20 cellular contexts compared by ENCODE assay signal in genomic region chr21:35291034-35291433, GRCh38.
DNase-seq lines count a peak whose midpoint lies in the region; ATAC-seq, FAIRE-seq and TF ChIP-seq lines count a peak whose summit lies in the region.
"Had no signal": no experiment of that assay in that cellular context is flagged by ENCODE, and none has a peak within 500 bp of the region (broad histone marks: within the 10 kb centered on the region; RNA-seq: fewer than 3 reads in every experiment).

No MANE protein-coding gene starts in this region.

- no peak overlapping the region for H4K5ac ChIP-seq in IMR-90 (ENCODE audit: low read depth, low read length)

- H3K9ac ChIP-seq in IMR-90 (ENCODE audit: low read depth, low read length), result no peak overlapping the region
- H3K9ac ChIP-seq in keratinocyte (ENCODE audit: control insufficient read depth, extremely low read depth, insufficient read depth, low read length), result no peak overlapping the region
- H3K9ac ChIP-seq in smooth muscle cell (ENCODE audit: low read depth), result no peak overlapping the region

- H2BK20ac ChIP-seq in IMR-90 (ENCODE audit: low read depth, low read length), result no peak overlapping the region

- no peaks in the 10 kb centered on the region for H3K79me2 ChIP-seq in keratinocyte (ENCODE audit: control insufficient read depth, insufficient read depth, low read length)
- H3K79me2 ChIP-seq in smooth muscle cell (ENCODE audit: low read depth), result no peaks in the 10 kb centered on the region

- no peak overlapping the region for H3K18ac ChIP-seq in IMR-90 (ENCODE audit: low read depth, low read length)

- no peaks in the 10 kb centered on the region for H4K20me1 ChIP-seq in IMR-90 (ENCODE audit: insufficient read depth, low read length)
- no peaks in the 10 kb centered on the region for H4K20me1 ChIP-seq in keratinocyte (ENCODE audit: control insufficient read depth, extremely low read depth, insufficient read depth, low read length)
- no peaks in the 10 kb centered on the region for H4K20me1 ChIP-seq in smooth muscle cell (ENCODE audit: low read depth)

- H3K56ac ChIP-seq in IMR-90 (ENCODE audit: extremely low read depth, insufficient read depth, low read length), result no peak overlapping the region

- peaks cover 5% of the 10 kb centered on the region; the same call in 1 of the 2 replicates for H3K9me3 ChIP-seq in IMR-90 (ENCODE audit: control insufficient read depth, insufficient read depth, low read length)
- H3K9me3 ChIP-seq in keratinocyte (ENCODE audit: control insufficient read depth, low read depth, low read length), result no peaks in the 10 kb centered on the region
- H3K9me3 ChIP-seq in smooth muscle cell (replicated peaks; ENCODE audit: low read depth), result no peaks in the 10 kb centered on the region
- H3K9me3 ChIP-seq in sigmoid colon, result no peaks in the 10 kb centered on the region
- H3K9me3 ChIP-seq in MG63, result peaks cover 2% of the 10 kb centered on the region; the same call in 1 of the 2 replicates
- H3K9me3 ChIP-seq: BE2C had no signal

- H3K4me1 ChIP-seq in IMR-90 (ENCODE audit: control insufficient read depth, insufficient read depth, low read length), result no peaks in the 10 kb centered on the region; the same call in 1 of the 2 replicates
- peaks cover 20% of the 10 kb centered on the region for H3K4me1 ChIP-seq in keratinocyte (ENCODE audit: control insufficient read depth, extremely low read depth, insufficient read depth, low read length)
- peaks cover 10% of the 10 kb centered on the region for H3K4me1 ChIP-seq in smooth muscle cell (ENCODE audit: low read depth)
- peaks cover 0 to 22% (median 16%) of the 10 kb centered on the region in 4 donors for H3K4me1 ChIP-seq in sigmoid colon
- H3K4me1 ChIP-seq: BE2C had no signal

- no CpG with 5 or more reads among the region's 3 CpGs for WGBS in IMR-90 (ENCODE audit: extremely low coverage in 2 of 2, insufficient read length in 1 of 2), 2 experiments
- 74% methylated on average over 3 of the region's 3 CpGs for WGBS in smooth muscle cell (ENCODE audit: low lambda C conversion rate)
- 88 to 93% methylated on average over 3 of the region's 3 CpGs for WGBS in sigmoid colon, 2 donors

- H3K4me3 ChIP-seq in IMR-90 (ENCODE audit: insufficient read depth, low read depth, low read length) (no peak overlapping the region), keratinocyte (ENCODE audit: control insufficient read depth in 2 of 3, extremely low read depth in 1 of 3, insufficient read depth in 2 of 3, low read depth in 1 of 3, low read length in 3 of 3) (no peak overlapping the region), smooth muscle cell (no peak overlapping the region), sigmoid colon (no peak overlapping the region), MG63 (no peak overlapping the region)

- H2BK5ac ChIP-seq in IMR-90 (ENCODE audit: low read depth, low read length, poor library complexity, severe bottlenecking), result no peak overlapping the region

- no peak overlapping the region for H4K91ac ChIP-seq in IMR-90 (ENCODE audit: insufficient read depth, low read depth, low read length)

- CTCF ChIA-PET in IMR-90 (lab: Yijun Ruan, JAX), result no interaction called here

- POLR2A ChIA-PET in IMR-90 (lab: Charles Lee; ENCODE audit: unreplicated experiment), result no interaction called here

- no peak for TF ChIP-seq CTCF in IMR-90 (conservative IDR thresholded peaks at IDR 0.05; ENCODE audit: low read depth, low read length)
- no peak for TF ChIP-seq CTCF in keratinocyte (optimal IDR thresholded peaks at IDR 0.05 in 1 of 3, IDR thresholded peaks at IDR 0.05 in 1 of 3, conservative IDR thresholded peaks at IDR 0.05 in 1 of 3; ENCODE audit: extremely low read depth in 1 of 3, insufficient read depth in 2 of 3, low read length in 3 of 3)
- no peak for TF ChIP-seq CTCF in smooth muscle cell (IDR thresholded peaks at IDR 0.05; ENCODE audit: borderline replicate concordance, insufficient read depth, poor library complexity, severe bottlenecking)
- no peak for TF ChIP-seq CTCF in sigmoid colon (IDR thresholded peaks at IDR 0.05)

- H2AK9ac ChIP-seq in IMR-90 (replicated peaks; ENCODE audit: low read depth, low read length, poor library complexity), result no peak overlapping the region

- intact Hi-C loops in IMR-90 (cut with micrococcal nuclease), result no loop called here
- intact Hi-C loops in sigmoid colon (cut with DNase I), result no loop called here

- peak; percentile 83 for FAIRE-seq in keratinocyte (lab: Jason Lieb, UNC)
- FAIRE-seq: A204.1, D721Med, G401.6, GM12891, GM19239 had no signal

- dilution Hi-C loops in IMR-90 (cut with HindIII; ENCODE audit: low sequenced_read_pairs, unreplicated experiment) (no loop called here), keratinocyte (cut with MboI; ENCODE audit: extremely low pct_ligation_motif_present, low sequenced_read_pairs) (no loop called here)

- no peaks in the 10 kb centered on the region for H3K79me1 ChIP-seq in IMR-90 (ENCODE audit: low read depth in 1 of 2, low read length in 2 of 2)

- peaks cover 3% of the 10 kb centered on the region for H3K9me1 ChIP-seq in IMR-90 (ENCODE audit: insufficient read depth, low read length)
- no peaks in the 10 kb centered on the region for H3K9me1 ChIP-seq in keratinocyte (ENCODE audit: control insufficient read depth, extremely low read depth, insufficient read depth, low read length)

- peak overlapping the region; percentile 36; the same call in 1 of the 2 replicates for H3K23ac ChIP-seq in IMR-90 (ENCODE audit: low read depth, low read length)

- H2AFZ ChIP-seq in IMR-90 (replicated peaks; ENCODE audit: low read length, poor library complexity) (no peak overlapping the region), keratinocyte (ENCODE audit: control insufficient read depth, low read length) (no peak overlapping the region), smooth muscle cell (ENCODE audit: low read depth) (no peak overlapping the region)

- DNase-seq in IMR-90, result no peak
- DNase-seq in astrocyte of the hippocampus (ENCODE audit: low read depth, low spot score), result peak; percentile 29
- no peak for DNase-seq in keratinocyte (ENCODE audit: low read depth, low spot score)
- DNase-seq in smooth muscle cell (lab: John Stamatoyannopoulos, UW; ENCODE audit: unreplicated experiment), result no peak
- DNase-seq in sigmoid colon, result no peak
- no peak for DNase-seq in stimulated activated CD8-positive, alpha-beta memory T cell treated with anti-CD3 and anti-CD28 coated beads, Interleukin-4, amount 100 ng/mL, for 48 hours
- no peak for DNase-seq in MG63
- DNase-seq: BE2C; CD4-positive, alpha-beta memory T cell; DMS153; DMS79 treated with DMSO at 0.1 percent for 48 hours; EL; GOT3; H9 had no signal

- no peak for ATAC-seq in IMR-90 (ENCODE audit: low read depth)

- H3K27ac ChIP-seq in IMR-90 (ENCODE audit: insufficient read depth, low read length) (no peak overlapping the region), keratinocyte (ENCODE audit: control insufficient read depth, insufficient read depth, low read length) (no peak overlapping the region), smooth muscle cell (ENCODE audit: low read depth) (peak overlapping the region; percentile 75), sigmoid colon (no peak overlapping the region)
- H3K27ac ChIP-seq: C4-2B had no signal

- H3K4me2 ChIP-seq in IMR-90 (ENCODE audit: low read depth, low read length) (no peak overlapping the region), keratinocyte (ENCODE audit: control insufficient read depth, extremely low read depth, insufficient read depth, low read depth, low read length) (peak overlapping the region; percentile 4), smooth muscle cell (no peak overlapping the region)

- TF ChIP-seq POLR2A in IMR-90 (IDR thresholded peaks at IDR 0.05; ENCODE audit: low read depth, low read length), result no peak
- TF ChIP-seq POLR2A in sigmoid colon (IDR thresholded peaks at IDR 0.05), result no peak

- in situ Hi-C loops in IMR-90 (cut with MboI; ENCODE audit: low sequenced_read_pairs), result no loop called here

- no peak for TF ChIP-seq RAD21 in IMR-90 (IDR thresholded peaks at IDR 0.05; ENCODE audit: low read length)

- TF ChIP-seq EP300 in sigmoid colon (IDR thresholded peaks at IDR 0.05), result no peak

- no peaks in the 10 kb centered on the region for H3K27me3 ChIP-seq in IMR-90 (ENCODE audit: control insufficient read depth, insufficient read depth, low read length)
- no peaks in the 10 kb centered on the region for H3K27me3 ChIP-seq in keratinocyte (ENCODE audit: control insufficient read depth, extremely low read depth, insufficient read depth, low read length)
- no peaks in the 10 kb centered on the region for H3K27me3 ChIP-seq in smooth muscle cell (ENCODE audit: low read depth)
- no peaks in the 10 kb centered on the region for H3K27me3 ChIP-seq in sigmoid colon
- no peaks in the 10 kb centered on the region for H3K27me3 ChIP-seq in MG63
- H3K27me3 ChIP-seq: BE2C had no signal

- no TSS peak for BruUV-seq in IMR-90 (replicated peaks; lab: Mats Ljungman, UMichigan)

- no peak overlapping the region for H4K8ac ChIP-seq in IMR-90 (ENCODE audit: low read depth in 2 of 2, low read length in 2 of 2)

- no peak overlapping the region for H2BK15ac ChIP-seq in IMR-90 (ENCODE audit: low read depth, low read length)

- H2BK120ac ChIP-seq in IMR-90 (ENCODE audit: low read depth, low read length), result no peak overlapping the region

- no peak overlapping the region for H2AK5ac ChIP-seq in IMR-90 (ENCODE audit: low read depth, low read length)

- H3K36me3 ChIP-seq in IMR-90 (ENCODE audit: control insufficient read depth, insufficient read depth, low read length), result no peaks in the 10 kb centered on the region
- H3K36me3 ChIP-seq in keratinocyte (ENCODE audit: control insufficient read depth in 2 of 2, extremely low read depth in 1 of 2, insufficient read depth in 2 of 2, low read length in 2 of 2), result no peaks in the 10 kb centered on the region
- no peaks in the 10 kb centered on the region for H3K36me3 ChIP-seq in smooth muscle cell (ENCODE audit: low read depth)
- no peaks in the 10 kb centered on the region for H3K36me3 ChIP-seq in sigmoid colon
- H3K36me3 ChIP-seq in MG63, result no peaks in the 10 kb centered on the region
- H3K36me3 ChIP-seq: BE2C had no signal

- no peak overlapping the region for H3K4ac ChIP-seq in IMR-90 (ENCODE audit: low read depth, low read length)

- H3K14ac ChIP-seq in IMR-90 (replicated peaks; ENCODE audit: low read depth, low read length), result 0 out of 2 replicates have a peak overlapping the region, but pooled peaks have one; percentile 35

- H3F3A ChIP-seq in smooth muscle cell (ENCODE audit: low read depth), result no peaks in the 10 kb centered on the region

TF ChIP-seq in IMR-90, 13 proteins besides CTCF, POLR2A, EP300 and RAD21 (continues in another document):
- TF ChIP-seq MAZ (IDR thresholded peaks at IDR 0.05; ENCODE audit: borderline replicate concordance, low read depth, low read length) (no peak), RFX5 (IDR thresholded peaks at IDR 0.05; ENCODE audit: low read depth, low read length) (no peak), USF2 (IDR thresholded peaks at IDR 0.05; ENCODE audit: low read depth, low read length) (no peak)
